ENCODE assay signal across 8 cellular contexts in the genomic region with DNA sequence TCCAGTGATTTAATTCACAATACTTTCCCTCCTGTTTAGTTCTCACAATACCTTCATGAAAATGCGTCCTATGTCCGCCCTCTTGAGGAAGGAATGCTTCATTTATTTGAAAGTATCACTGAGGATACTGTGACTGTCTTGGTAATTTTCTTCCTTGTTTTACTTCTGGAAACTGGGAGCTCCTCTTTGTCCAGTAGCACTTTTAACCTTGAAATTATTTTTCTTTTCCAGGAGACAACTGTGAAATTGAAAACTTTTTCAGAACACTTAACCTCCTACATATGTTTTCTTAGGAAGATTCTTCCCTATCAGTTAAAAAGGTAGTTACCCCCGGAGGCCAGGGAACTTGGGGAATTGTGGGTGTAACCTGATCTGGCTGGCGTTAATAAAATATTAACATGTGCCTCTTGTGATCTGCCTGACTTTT. TPM values are rescaled to one million over a fixed set of nuclear protein-coding genes. Genes with fewer than 3 reads are reported as not detected.
DNase-seq lines count a peak whose midpoint lies in the region; ATAC-seq and TF ChIP-seq lines count a peak whose summit lies in the region.

No MANE protein-coding gene starts in this region.

- no peak overlapping the region for H2AFZ ChIP-seq in parathyroid adenoma

- CTCF ChIA-PET in HEK293T (lab: Yijun Ruan, JAX), result interaction anchor here (0.7 to 1.6 kb wide), 8 partner anchors 10 to 335 kb away, joined by 3 to 7 read pairs (median 4); no protein-coding TSS in a partner anchor
- CTCF ChIA-PET in activated CD4-positive, alpha-beta T cell treated with anti-CD3 and anti-CD28 coated beads for 36 hours (lab: Charles Lee), result interaction anchor here (0.6 to 0.7 kb wide), 2 partner anchors 14 to 587 kb away, joined by 5 to 7 read pairs; no protein-coding TSS in a partner anchor

- DNase-seq in HEK293T (ENCODE audit: extremely low spot score) (peak; percentile 41), RKO (ENCODE audit: low spot score) (peak; percentile 65), fibroblast of villous mesenchyme (ENCODE audit: low read depth) (peak; percentile 85), HuH-7.5 (ENCODE audit: low spot score) (no peak), NCI-H1436 (lab: John Stamatoyannopoulos, UW) (no peak)
- no peak for DNase-seq in central memory CD4-positive, alpha-beta T cell
- no peak for DNase-seq in activated CD4-positive, alpha-beta T cell treated with anti-CD3 and anti-CD28 coated beads for 36 hours

- no peaks in the 10 kb centered on the region for H3K4me1 Mint-ChIP-seq in activated CD4-positive, alpha-beta T cell treated with anti-CD3 and anti-CD28 coated beads for 36 hours

- H3K4me3 Mint-ChIP-seq in activated CD4-positive, alpha-beta T cell treated with anti-CD3 and anti-CD28 coated beads for 36 hours, result no peak overlapping the region

- no peak for ATAC-seq in activated CD4-positive, alpha-beta T cell treated with anti-CD3 and anti-CD28 coated beads for 36 hours

- H3K27ac ChIP-seq in parathyroid adenoma, result no peak overlapping the region

- H3K4me3 ChIP-seq in fibroblast of villous mesenchyme (ENCODE audit: low read depth, low read length) (no peak overlapping the region), parathyroid adenoma (ENCODE audit: low read depth, low read length) (no peak overlapping the region)

- no peaks in the 10 kb centered on the region for H3K9me3 ChIP-seq in parathyroid adenoma (ENCODE audit: control insufficient read depth, low read length)

- H3K36me3 Mint-ChIP-seq in activated CD4-positive, alpha-beta T cell treated with anti-CD3 and anti-CD28 coated beads for 36 hours (ENCODE audit: low read depth), result peaks cover 37% of the 10 kb centered on the region

- no peak overlapping the region for H3K4me2 ChIP-seq in parathyroid adenoma (ENCODE audit: low read length)

- H3K27me3 Mint-ChIP-seq in activated CD4-positive, alpha-beta T cell treated with anti-CD3 and anti-CD28 coated beads for 36 hours, result no peaks in the 10 kb centered on the region

- intact Hi-C loops in activated CD4-positive, alpha-beta T cell treated with anti-CD3 and anti-CD28 coated beads for 36 hours (cut with DNase I, micrococcal nuclease), result no loop called here

- no peaks in the 10 kb centered on the region for H3K36me3 ChIP-seq in parathyroid adenoma (ENCODE audit: control insufficient read depth, insufficient read depth, low read length)

- H3K79me2 ChIP-seq in parathyroid adenoma, result no peaks in the 10 kb centered on the region

- no peaks in the 10 kb centered on the region for H3K9me3 Mint-ChIP-seq in activated CD4-positive, alpha-beta T cell treated with anti-CD3 and anti-CD28 coated beads for 36 hours (ENCODE audit: low read depth)

- POLR2A ChIA-PET in HEK293T (lab: Yijun Ruan, JAX), result no interaction called here
- POLR2A ChIA-PET in activated CD4-positive, alpha-beta T cell treated with anti-CD3 and anti-CD28 coated beads for 36 hours (lab: Charles Lee), result no interaction called here

- no peak overlapping the region for H3K27ac Mint-ChIP-seq in activated CD4-positive, alpha-beta T cell treated with anti-CD3 and anti-CD28 coated beads for 36 hours

- no peak overlapping the region for H3K9ac ChIP-seq in parathyroid adenoma

- H3K27me3 ChIP-seq in parathyroid adenoma (ENCODE audit: control insufficient read depth, insufficient read depth, low read length), result no peaks in the 10 kb centered on the region

- no peaks in the 10 kb centered on the region for H3K4me1 ChIP-seq in parathyroid adenoma

- TF ChIP-seq CTCF in fibroblast of villous mesenchyme (IDR thresholded peaks at IDR 0.05; ENCODE audit: insufficient read depth, low read depth, low read length) (peak; percentile 62), parathyroid adenoma (IDR thresholded peaks at IDR 0.05) (peak; percentile 69)

TF ChIP-seq in HEK293T, 16 proteins besides CTCF, POLR2A, EP300 and RAD21:
- no peak for TF ChIP-seq ELF4 (IDR thresholded peaks at IDR 0.05)
- TF ChIP-seq CTBP1 (IDR thresholded peaks at IDR 0.05; ENCODE audit: borderline replicate concordance), result 0 out of 2 replicates have a peak, but pooled peaks have one; percentile 23
TF ChIP-seq in HEK293T: peak in this region for 1.

RNA-seq across cellular contexts. Expression of gene PPP1R21, which starts 30.5 kb away (rescaled TPM):
- total RNA-seq in fibroblast of villous mesenchyme, result 11.9 and 19.0 TPM in 2 replicates
- 10 to 100 TPM; 22.1 to 23.3 TPM for total RNA-seq in activated CD4-positive, alpha-beta T cell treated with anti-CD3 and anti-CD28 coated beads for 36 hours

RNA-seq across cellular contexts. Expression of gene STON1, which starts 58.9 kb away (rescaled TPM):
- total RNA-seq in fibroblast of villous mesenchyme, result 15.5 and 25.0 TPM in 2 replicates
- total RNA-seq in activated CD4-positive, alpha-beta T cell treated with anti-CD3 and anti-CD28 coated beads for 36 hours, result 1 to 10 TPM in 1 of 2 experiments, under 1 TPM in 1; 0.97 to 1.3 TPM

Comparison
In these comparisons a context has a peak if more than half of its experiments do, and no peak if none do; other contexts are left out.
1. DNase-seq: peak in HEK293T (single experiment), RKO (single experiment) and fibroblast of villous mesenchyme (single experiment); none in HuH-7.5 (single experiment), central memory CD4-positive, alpha-beta T cell (single experiment), activated CD4-positive, alpha-beta T cell treated with anti-CD3 and anti-CD28 coated beads for 36 hours (single experiment) and NCI-H1436 (single experiment).